8 cellular contexts compared by ENCODE assay signal in genomic region chr6:52517502-52518278, GRCh38. TPM values are rescaled to one million over a fixed set of nuclear protein-coding genes. Genes with fewer than 3 reads are reported as not detected.
DNase-seq lines count a peak whose midpoint lies in the region; ATAC-seq and TF ChIP-seq lines count a peak whose summit lies in the region.

No MANE protein-coding gene starts in this region.

- no peak overlapping the region for H3K4me3 Mint-ChIP-seq in activated CD4-positive, alpha-beta T cell treated with anti-CD3 and anti-CD28 coated beads, Interleukin-2, amount 10 ng/mL, durations not matched to agents 24 days and 14 days
- H3K4me3 Mint-ChIP-seq in neural crest cell (no peak overlapping the region), type B pancreatic cell (peak overlapping the region; percentile 65)

- TF ChIP-seq CTCF in fibroblast of the aortic adventitia (IDR thresholded peaks at IDR 0.05; ENCODE audit: insufficient read depth, low read length) (no peak), neural crest cell (conservative IDR thresholded peaks at IDR 0.05) (no peak), type B pancreatic cell (conservative IDR thresholded peaks at IDR 0.05) (no peak)

- DNase-seq in DMS 273 treated with DMSO at 0.1 percent for 48 hours (lab: John Stamatoyannopoulos, UW) (peak; percentile 76), HT1080 (ENCODE audit: low read depth) (peak; percentile 96), fibroblast of the aortic adventitia (ENCODE audit: low read depth) (peak; percentile 98), neural crest cell (ENCODE audit: low read depth, low spot score) (no peak), type B pancreatic cell (ENCODE audit: extremely low spot score, unreplicated experiment) (no peak), NCI-H2029 (lab: John Stamatoyannopoulos, UW) (no peak)
- DNase-seq in activated CD4-positive, alpha-beta T cell treated with anti-CD3 and anti-CD28 coated beads, Interleukin-2, amount 10 ng/mL, durations not matched to agents 24 days and 14 days = peak; percentile 68

- peak; percentile 82 for ATAC-seq in GM21367 (IDR thresholded peaks at IDR 0.05; ENCODE audit: unreplicated experiment)

- H3K4me3 ChIP-seq in fibroblast of the aortic adventitia (ENCODE audit: low read depth, low read length) = no peak overlapping the region

- peaks cover 10% of the 10 kb centered on the region for H3K36me3 Mint-ChIP-seq in activated CD4-positive, alpha-beta T cell treated with anti-CD3 and anti-CD28 coated beads, Interleukin-2, amount 10 ng/mL, durations not matched to agents 24 days and 14 days (ENCODE audit: low read depth)
- H3K36me3 Mint-ChIP-seq in neural crest cell (ENCODE audit: low read depth) (peaks cover 18% of the 10 kb centered on the region), type B pancreatic cell (peaks cover 35% of the 10 kb centered on the region)

- peaks cover 36% of the 10 kb centered on the region for H3K4me1 Mint-ChIP-seq in activated CD4-positive, alpha-beta T cell treated with anti-CD3 and anti-CD28 coated beads, Interleukin-2, amount 10 ng/mL, durations not matched to agents 24 days and 14 days
- H3K4me1 Mint-ChIP-seq in neural crest cell (peaks cover 32% of the 10 kb centered on the region), type B pancreatic cell (ENCODE audit: unreplicated experiment) (peaks cover 35% of the 10 kb centered on the region)

- intact Hi-C loops in activated CD4-positive, alpha-beta T cell treated with anti-CD3 and anti-CD28 coated beads, Interleukin-2, amount 10 ng/mL, durations not matched to agents 24 days and 14 days (cut with micrococcal nuclease) = loop anchor here (2.0 to 5.0 kb wide), 2 partner anchors 19 to 60 kb away; partner anchors contain the start of gene TRAM2

- no peaks in the 10 kb centered on the region for H3K27me3 Mint-ChIP-seq in activated CD4-positive, alpha-beta T cell treated with anti-CD3 and anti-CD28 coated beads, Interleukin-2, amount 10 ng/mL, durations not matched to agents 24 days and 14 days
- H3K27me3 Mint-ChIP-seq in neural crest cell (ENCODE audit: low read depth) (no peaks in the 10 kb centered on the region), type B pancreatic cell (no peaks in the 10 kb centered on the region)

- peak overlapping the region; percentile 27 for H3K27ac Mint-ChIP-seq in activated CD4-positive, alpha-beta T cell treated with anti-CD3 and anti-CD28 coated beads, Interleukin-2, amount 10 ng/mL, durations not matched to agents 24 days and 14 days
- H3K27ac Mint-ChIP-seq in neural crest cell (ENCODE audit: unreplicated experiment) (peak overlapping the region; percentile 81), type B pancreatic cell (peak overlapping the region; percentile 83)

- H3K9me3 Mint-ChIP-seq in activated CD4-positive, alpha-beta T cell treated with anti-CD3 and anti-CD28 coated beads, Interleukin-2, amount 10 ng/mL, durations not matched to agents 24 days and 14 days = no peaks in the 10 kb centered on the region
- H3K9me3 Mint-ChIP-seq in neural crest cell (no peaks in the 10 kb centered on the region), type B pancreatic cell (no peaks in the 10 kb centered on the region)

RNA-seq across cellular contexts. Expression of gene TRAM2, which starts 59.2 kb away (rescaled TPM):
- 51.6 and 58.5 TPM in 2 replicates for total RNA-seq in HT1080 (2014; rRNA removed; shearing (Covaris generic))
- 47.8 and 54.4 TPM in 2 replicates for polyA plus RNA-seq in HT1080 (2015; cell fraction: cytosol; rRNA removed)
- 67.6 and 76.5 TPM in 2 replicates for polyA plus RNA-seq in HT1080 (2015; cell fraction: nucleus; rRNA removed)
- total RNA-seq in activated CD4-positive, alpha-beta T cell treated with anti-CD3 and anti-CD28 coated beads, Interleukin-2, amount 10 ng/mL, durations not matched to agents 24 days and 14 days = 2.6 TPM in 2 replicates
- total RNA-seq in fibroblast of the aortic adventitia (ENCODE audit: low replicate concordance) = 82.1 and 128 TPM in 2 replicates
- total RNA-seq in neural crest cell = 20.2 and 20.4 TPM in 2 replicates
- 17.3 and 23.0 TPM in 2 replicates for total RNA-seq in type B pancreatic cell (ENCODE audit: low replicate concordance)

Comparison
In these comparisons a context has a peak if more than half of its experiments do, and no peak if none do; other contexts are left out.
1. DNase-seq: peak in DMS 273 treated with DMSO at 0.1 percent for 48 hours (single experiment), HT1080 (single experiment), activated CD4-positive, alpha-beta T cell treated with anti-CD3 and anti-CD28 coated beads, Interleukin-2, amount 10 ng/mL, durations not matched to agents 24 days and 14 days (single experiment) and fibroblast of the aortic adventitia (single experiment); none in neural crest cell (single experiment), type B pancreatic cell (single experiment) and NCI-H2029 (single experiment).
2. H3K27ac Mint-ChIP-seq: peak in every context shown above with its lines; median percentile 83 in type B pancreatic cell; 81 in neural crest cell; 27 in activated CD4-positive, alpha-beta T cell treated with anti-CD3 and anti-CD28 coated beads, Interleukin-2, amount 10 ng/mL, durations not matched to agents 24 days and 14 days.